35 cellular contexts compared by ENCODE assay signal in the genomic region with DNA sequence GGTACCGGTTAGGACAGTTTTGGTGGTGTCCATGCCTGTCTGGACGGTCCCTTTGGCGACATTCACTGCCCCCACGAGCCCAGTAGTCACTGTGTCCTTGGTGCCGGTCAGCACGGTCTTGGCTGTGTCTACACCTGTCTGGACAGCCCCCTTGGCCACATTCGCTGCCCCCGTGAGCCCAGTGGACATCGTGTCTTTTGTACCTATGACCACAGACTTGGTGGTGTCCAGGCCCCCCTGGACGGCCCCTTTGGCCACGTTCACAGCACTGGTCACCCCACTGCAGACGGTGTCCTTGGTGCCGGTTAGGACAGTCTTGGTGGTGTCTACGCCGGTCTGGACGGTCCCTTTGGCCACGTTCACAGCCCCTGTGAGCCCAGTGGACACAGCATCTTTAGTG. TPM values are rescaled to one million over a fixed set of nuclear protein-coding genes. Genes with fewer than 3 reads are reported as not detected.
"Had no signal": no experiment of that assay in that cellular context is flagged by ENCODE, and none has a peak within 500 bp of the region (broad histone marks: within the 10 kb centered on the region; RNA-seq: fewer than 3 reads in every experiment).

No MANE protein-coding gene starts in this region.

- H3K4me3 ChIP-seq: adrenal gland, body of pancreas, esophagus squamous epithelium had no signal

- H3K36me3 ChIP-seq: adrenal gland, esophagus squamous epithelium had no signal

- H3K27ac ChIP-seq: adrenal gland, body of pancreas, epithelial cell of prostate, esophagus squamous epithelium had no signal

- ATAC-seq: activated CD4-positive, alpha-beta T cell treated with anti-CD3 and anti-CD28 coated beads for 36 hours; activated CD8-positive, alpha-beta memory T cell treated with anti-CD3 and anti-CD28 coated beads, Interleukin-2, amount 10 ng/mL, durations not matched to agents 7 days and 5 days; activated CD8-positive, alpha-beta T cell treated with anti-CD3 and anti-CD28 coated beads, Interleukin-2, amount 10 ng/mL, durations not matched to agents 7 days and 5 days; activated naive CD8-positive, alpha-beta T cell treated with anti-CD3 and anti-CD28 coated beads, Interleukin-2, amount 50 U/mL, for 24 hours; body of pancreas had no signal

- FAIRE-seq: colon, endometrium, endothelial cell of umbilical vein had no signal

- H3K27me3 ChIP-seq: adrenal gland, body of pancreas had no signal

- H3K9me3 ChIP-seq: adrenal gland, body of pancreas, esophagus squamous epithelium had no signal

- DNase-seq: activated CD4-positive, alpha-beta memory T cell treated with anti-CD3 and anti-CD28 coated beads for 36 hours; activated CD4-positive, alpha-beta T cell treated with anti-CD3 and anti-CD28 coated beads for 36 hours; activated CD4-positive, alpha-beta T cell treated with anti-CD3 and anti-CD28 coated beads, Interleukin-2, amount 10 ng/mL, durations not matched to agents 24 days and 14 days; activated CD4-positive, CD25-positive, alpha-beta regulatory T cell; activated CD4-positive, CD25-positive, alpha-beta regulatory T cell treated with anti-CD3 and anti-CD28 coated beads, Interleukin-2, amount 50 U/mL, for 72 hours; activated CD8-positive, alpha-beta memory T cell treated with anti-CD3 and anti-CD28 coated beads, Interleukin-2, amount 10 ng/mL, durations not matched to agents 7 days and 5 days; activated CD8-positive, alpha-beta memory T cell treated with anti-CD3 and anti-CD28 coated beads, Interleukin-2, amount 50 U/mL, for 4 hours; activated CD8-positive, alpha-beta T cell treated with anti-CD3 and anti-CD28 coated beads, Interleukin-2, amount 10 ng/mL, durations not matched to agents 7 days and 5 days; activated effector memory CD4-positive, alpha-beta T cell treated with anti-CD3 and anti-CD28 coated beads, Interleukin-2, amount 50 U/mL, for 16 hours; activated naive CD4-positive, alpha-beta T cell treated with anti-CD3 and anti-CD28 coated beads for 36 hours; activated naive CD8-positive, alpha-beta T cell treated with anti-CD3 and anti-CD28 coated beads for 36 hours; activated naive CD8-positive, alpha-beta T cell treated with anti-CD3 and anti-CD28 coated beads, Interleukin-2, amount 50 U/mL, for 24 hours; activated T-cell treated with anti-CD3 and anti-CD28 coated beads, Interleukin-2, amount 50 U/mL, for 1 hour; activated T-cell treated with anti-CD3 and anti-CD28 coated beads, Interleukin-2, amount 50 U/mL, for 48 hours; adrenal gland; amygdala; aorta; body of pancreas; caudate nucleus; effector CD8-positive, alpha-beta T cell; esophagus squamous epithelium; foreskin melanocyte; head of caudate nucleus; T-helper 2 cell had no signal

- H3K4me1 ChIP-seq: body of pancreas had no signal

RNA-seq across cellular contexts. Expression of gene PLIN4, which starts 6.2 kb away (rescaled TPM):
- total RNA-seq: activated CD4-positive, alpha-beta T cell treated with anti-CD3 and anti-CD28 coated beads for 36 hours; activated CD4-positive, alpha-beta T cell treated with anti-CD3 and anti-CD28 coated beads, Interleukin-2, amount 10 ng/mL, durations not matched to agents 24 days and 14 days; activated CD8-positive, alpha-beta memory T cell treated with anti-CD3 and anti-CD28 coated beads for 36 hours; activated CD8-positive, alpha-beta memory T cell treated with anti-CD3 and anti-CD28 coated beads, Interleukin-2, amount 10 ng/mL, durations not matched to agents 7 days and 5 days; activated CD8-positive, alpha-beta T cell treated with anti-CD3 and anti-CD28 coated beads, Interleukin-2, amount 10 ng/mL, durations not matched to agents 7 days and 5 days; activated naive CD4-positive, alpha-beta T cell treated with anti-CD3 and anti-CD28 coated beads for 36 hours; activated naive CD8-positive, alpha-beta T cell treated with anti-CD3 and anti-CD28 coated beads for 36 hours; activated T-helper 1 cell treated with anti-CD3 and anti-CD28 coated beads, Interleukin-12 subunit alpha, Interleukin-12 subunit beta, Interleukin-2, Interleukin-4 antibody, amounts not matched to agents 30 ng/mL and 10 ng/mL and 1 ng/mL, durations not matched to agents 14 hours and 24 hours and 36 hours; endothelial cell of umbilical vein; T-helper 1 cell treated with Interleukin-12 subunit alpha and Interleukin-12 subunit beta and Interleukin-4 antibody, amounts not matched to agents 30 ng/mL and 1 ng/mL, for 36 hours had no signal

RNA-seq across cellular contexts. Expression of gene PLIN5, which starts 23.0 kb away (rescaled TPM):
- total RNA-seq: activated CD4-positive, alpha-beta T cell treated with anti-CD3 and anti-CD28 coated beads for 36 hours; activated CD4-positive, alpha-beta T cell treated with anti-CD3 and anti-CD28 coated beads, Interleukin-2, amount 10 ng/mL, durations not matched to agents 24 days and 14 days; activated CD8-positive, alpha-beta memory T cell treated with anti-CD3 and anti-CD28 coated beads for 36 hours; activated CD8-positive, alpha-beta memory T cell treated with anti-CD3 and anti-CD28 coated beads, Interleukin-2, amount 10 ng/mL, durations not matched to agents 7 days and 5 days; activated CD8-positive, alpha-beta T cell treated with anti-CD3 and anti-CD28 coated beads, Interleukin-2, amount 10 ng/mL, durations not matched to agents 7 days and 5 days; activated T-helper 1 cell treated with anti-CD3 and anti-CD28 coated beads, Interleukin-12 subunit alpha, Interleukin-12 subunit beta, Interleukin-2, Interleukin-4 antibody, amounts not matched to agents 30 ng/mL and 10 ng/mL and 1 ng/mL, durations not matched to agents 14 hours and 24 hours and 36 hours; chondrocyte; fibroblast of lung; fibroblast of villous mesenchyme; T-helper 1 cell treated with Interleukin-12 subunit alpha and Interleukin-12 subunit beta and Interleukin-4 antibody, amounts not matched to agents 30 ng/mL and 1 ng/mL, for 36 hours had no signal
- polyA plus RNA-seq: fibroblast of lung had no signal

RNA-seq across cellular contexts. Expression of gene LRG1, which starts 27.8 kb away (rescaled TPM):
- total RNA-seq: activated CD8-positive, alpha-beta T cell treated with anti-CD3 and anti-CD28 coated beads, Interleukin-2, amount 10 ng/mL, durations not matched to agents 7 days and 5 days; chondrocyte; fibroblast of lung; fibroblast of villous mesenchyme had no signal

RNA-seq across cellular contexts. Expression of gene SEMA6B, which starts 47.4 kb away (rescaled TPM):
- total RNA-seq: activated CD4-positive, alpha-beta T cell treated with anti-CD3 and anti-CD28 coated beads for 36 hours; activated CD4-positive, alpha-beta T cell treated with anti-CD3 and anti-CD28 coated beads, Interleukin-2, amount 10 ng/mL, durations not matched to agents 24 days and 14 days; activated CD8-positive, alpha-beta memory T cell treated with anti-CD3 and anti-CD28 coated beads for 36 hours; activated CD8-positive, alpha-beta memory T cell treated with anti-CD3 and anti-CD28 coated beads, Interleukin-2, amount 10 ng/mL, durations not matched to agents 7 days and 5 days; activated CD8-positive, alpha-beta T cell treated with anti-CD3 and anti-CD28 coated beads, Interleukin-2, amount 10 ng/mL, durations not matched to agents 7 days and 5 days; activated naive CD8-positive, alpha-beta T cell treated with anti-CD3 and anti-CD28 coated beads for 36 hours; activated T-helper 1 cell treated with anti-CD3 and anti-CD28 coated beads, Interleukin-12 subunit alpha, Interleukin-12 subunit beta, Interleukin-2, Interleukin-4 antibody, amounts not matched to agents 30 ng/mL and 10 ng/mL and 1 ng/mL, durations not matched to agents 14 hours and 24 hours and 36 hours; activated T-helper 2 cell treated with anti-CD3 and anti-CD28 coated beads, Interferon-gamma antibody, Interleukin-2, Interleukin-4, amounts not matched to agents 10 μg/mL and 5 μg/mL and 100 μg/mL, durations not matched to agents 14 hours and 24 hours and 36 hours; T-helper 1 cell treated with Interleukin-12 subunit alpha and Interleukin-12 subunit beta and Interleukin-4 antibody, amounts not matched to agents 30 ng/mL and 1 ng/mL, for 36 hours had no signal
